In genomic region chr7:106029448-106029847, GRCh38 we compare ENCODE assay signal across 23 cellular contexts.
DNase-seq lines count a peak whose midpoint lies in the region; ATAC-seq and TF ChIP-seq lines count a peak whose summit lies in the region.
"Had no signal": no experiment of that assay in that cellular context is flagged by ENCODE, and none has a peak within 500 bp of the region (broad histone marks: within the 10 kb centered on the region; RNA-seq: fewer than 3 reads in every experiment).

No MANE protein-coding gene starts in this region.

- H3K36me3 ChIP-seq in CD4-positive, CD25-positive, alpha-beta regulatory T cell (ENCODE audit: control insufficient read depth, insufficient read depth, low read length): no peaks in the 10 kb centered on the region
- no peaks in the 10 kb centered on the region for H3K36me3 ChIP-seq in mucosa of descending colon (ENCODE audit: low read depth)

- H3K9me3 ChIP-seq in CD4-positive, CD25-positive, alpha-beta regulatory T cell (ENCODE audit: control insufficient read depth in 2 of 2, low read length in 2 of 2): no peaks in the 10 kb centered on the region
- H3K9me3 ChIP-seq in T-helper 17 cell (ENCODE audit: control insufficient read depth, low read length, poor library complexity, severe bottlenecking) (no peaks in the 10 kb centered on the region), mucosa of descending colon (no peaks in the 10 kb centered on the region)

- ATAC-seq in CD4-positive, CD25-positive, alpha-beta regulatory T cell (ENCODE audit: low read depth in 2 of 2): no peak
- ATAC-seq in T-helper 17 cell: no peak
- no peak for ATAC-seq in effector memory CD8-positive, alpha-beta T cell (replicated peaks)
- ATAC-seq in stimulated activated effector memory CD8-positive, alpha-beta T cell treated with anti-CD3 and anti-CD28 coated beads, Interleukin-12 subunit alpha, Interleukin-12 subunit beta, amount 100 ng/mL, for 72 hours: no peak
- no peak for ATAC-seq in mucosa of descending colon
- ATAC-seq: Panc1 had no signal

- H3K27ac Mint-ChIP-seq in CD4-positive, CD25-positive, alpha-beta regulatory T cell: peak overlapping the region in 2 of 3 donors; percentile 15 to 17
- H3K27ac Mint-ChIP-seq in T-helper 17 cell: peak overlapping the region; percentile 92
- peak overlapping the region; percentile 4 to 49 for H3K27ac Mint-ChIP-seq in effector memory CD8-positive, alpha-beta T cell
- H3K27ac Mint-ChIP-seq in stimulated activated effector memory CD8-positive, alpha-beta T cell treated with anti-CD3 and anti-CD28 coated beads, Interleukin-12 subunit alpha, Interleukin-12 subunit beta, amount 100 ng/mL, for 72 hours: peak overlapping the region; percentile 41

- H3K27me3 ChIP-seq in CD4-positive, CD25-positive, alpha-beta regulatory T cell (ENCODE audit: control insufficient read depth, insufficient read depth, low read length): no peaks in the 10 kb centered on the region

- no peaks in the 10 kb centered on the region for H3K4me1 ChIP-seq in CD4-positive, CD25-positive, alpha-beta regulatory T cell (ENCODE audit: control insufficient read depth, insufficient read depth, low read length, poor library complexity, severe bottlenecking)
- H3K4me1 ChIP-seq in mucosa of descending colon (ENCODE audit: low read depth): no peaks in the 10 kb centered on the region

- H3K4me3 Mint-ChIP-seq in CD4-positive, CD25-positive, alpha-beta regulatory T cell: no peak overlapping the region
- H3K4me3 Mint-ChIP-seq in T-helper 17 cell: no peak overlapping the region
- H3K4me3 Mint-ChIP-seq in effector memory CD8-positive, alpha-beta T cell: no peak overlapping the region
- no peak overlapping the region for H3K4me3 Mint-ChIP-seq in stimulated activated effector memory CD8-positive, alpha-beta T cell treated with anti-CD3 and anti-CD28 coated beads, Interleukin-12 subunit alpha, Interleukin-12 subunit beta, amount 100 ng/mL, for 72 hours
- H3K4me3 Mint-ChIP-seq: CD8-positive, alpha-beta memory T cell had no signal

- no peaks in the 10 kb centered on the region for H3K27me3 Mint-ChIP-seq in CD4-positive, CD25-positive, alpha-beta regulatory T cell
- no peaks in the 10 kb centered on the region for H3K27me3 Mint-ChIP-seq in T-helper 17 cell
- H3K27me3 Mint-ChIP-seq in effector memory CD8-positive, alpha-beta T cell: peaks cover 0 to 7% of the 10 kb centered on the region in 2 donors

- peaks cover 9% of the 10 kb centered on the region for H3K36me3 Mint-ChIP-seq in CD4-positive, CD25-positive, alpha-beta regulatory T cell
- no peaks in the 10 kb centered on the region for H3K36me3 Mint-ChIP-seq in T-helper 17 cell (ENCODE audit: low read depth)
- peaks cover 3% of the 10 kb centered on the region for H3K36me3 Mint-ChIP-seq in effector memory CD8-positive, alpha-beta T cell (ENCODE audit: insufficient read depth)
- no peaks in the 10 kb centered on the region for H3K36me3 Mint-ChIP-seq in stimulated activated effector memory CD8-positive, alpha-beta T cell treated with anti-CD3 and anti-CD28 coated beads, Interleukin-12 subunit alpha, Interleukin-12 subunit beta, amount 100 ng/mL, for 72 hours
- H3K36me3 Mint-ChIP-seq: CD8-positive, alpha-beta memory T cell had no signal

- peaks cover 3 to 30% (median 6%) of the 10 kb centered on the region in 4 donors for H3K4me1 Mint-ChIP-seq in CD4-positive, CD25-positive, alpha-beta regulatory T cell
- peaks cover 5% of the 10 kb centered on the region for H3K4me1 Mint-ChIP-seq in T-helper 17 cell
- peaks cover 2 to 4% of the 10 kb centered on the region in 2 donors for H3K4me1 Mint-ChIP-seq in effector memory CD8-positive, alpha-beta T cell (ENCODE audit: low read depth in 2 of 2)
- peaks cover 2% of the 10 kb centered on the region for H3K4me1 Mint-ChIP-seq in stimulated activated effector memory CD8-positive, alpha-beta T cell treated with anti-CD3 and anti-CD28 coated beads, Interleukin-12 subunit alpha, Interleukin-12 subunit beta, amount 100 ng/mL, for 72 hours

- no peak overlapping the region for H3K27ac ChIP-seq in CD4-positive, CD25-positive, alpha-beta regulatory T cell (ENCODE audit: insufficient read depth, low read length, poor library complexity, severe bottlenecking)
- H3K27ac ChIP-seq: KMS-11, RWPE1 had no signal

- no peak overlapping the region for H3K4me3 ChIP-seq in CD4-positive, CD25-positive, alpha-beta regulatory T cell (ENCODE audit: low read depth, low read length)
- no peak overlapping the region for H3K4me3 ChIP-seq in mucosa of descending colon

- intact Hi-C loops in mucosa of descending colon (cut with DNase I, micrococcal nuclease): no loop called here

- H3K9me3 Mint-ChIP-seq in CD4-positive, CD25-positive, alpha-beta regulatory T cell: no peaks in the 10 kb centered on the region
- no peaks in the 10 kb centered on the region for H3K9me3 Mint-ChIP-seq in effector memory CD8-positive, alpha-beta T cell
- no peaks in the 10 kb centered on the region for H3K9me3 Mint-ChIP-seq in stimulated activated effector memory CD8-positive, alpha-beta T cell treated with anti-CD3 and anti-CD28 coated beads, Interleukin-12 subunit alpha, Interleukin-12 subunit beta, amount 100 ng/mL, for 72 hours
- H3K9me3 Mint-ChIP-seq: CD8-positive, alpha-beta memory T cell had no signal

- no peak for TF ChIP-seq CTCF in mucosa of descending colon (IDR thresholded peaks at IDR 0.05)

- no peak for DNase-seq in CD4-positive, CD25-positive, alpha-beta regulatory T cell
- no peak for DNase-seq in T-helper 17 cell
- no peak for DNase-seq in effector memory CD8-positive, alpha-beta T cell
- DNase-seq in stimulated activated effector memory CD8-positive, alpha-beta T cell treated with anti-CD3 and anti-CD28 coated beads, Interleukin-12 subunit alpha, Interleukin-12 subunit beta, amount 100 ng/mL, for 72 hours (ENCODE audit: low spot score in 2 of 2): no peak
- no peak for DNase-seq in putamen (ENCODE audit: low spot score)
- no peak for DNase-seq in activated effector memory CD4-positive, alpha-beta T cell treated with anti-CD3 and anti-CD28 coated beads, Interleukin-2, amount 50 U/mL, for 16 hours
- no peak for DNase-seq in mucosa of descending colon
- DNase-seq: C1 segment of cervical spinal cord; CD8-positive, alpha-beta memory T cell; DMS 273 treated with DMSO at 0.1 percent for 48 hours; DMS79 treated with DMSO at 0.1 percent for 48 hours; IMR-90; MM.1S; NCI-H1092; NCI-H1417 treated with DMSO at 0.1 percent for 48 hours; NCI-H1694 treated with DMSO at 0.1 percent for 48 hours; NCI-H2081; NCI-H2227 treated with DMSO at 0.1 percent for 48 hours; NCI-H510A; SHP77 had no signal

Comparison
In these comparisons a context has a peak if more than half of its experiments do, and no peak if none do; other contexts are left out.
1. H3K27ac Mint-ChIP-seq: peak in every context shown above with its lines; median percentile 92 in T-helper 17 cell; 41 in stimulated activated effector memory CD8-positive, alpha-beta T cell treated with anti-CD3 and anti-CD28 coated beads, Interleukin-12 subunit alpha, Interleukin-12 subunit beta, amount 100 ng/mL, for 72 hours; 26 in effector memory CD8-positive, alpha-beta T cell; 16 in CD4-positive, CD25-positive, alpha-beta regulatory T cell.